19 cellular contexts compared by ENCODE assay signal in genomic region chr3:52519445-52520140, GRCh38.
DNase-seq lines count a peak whose midpoint lies in the region; ATAC-seq, FAIRE-seq and TF ChIP-seq lines count a peak whose summit lies in the region.
"Had no signal": no experiment of that assay in that cellular context is flagged by ENCODE, and none has a peak within 500 bp of the region (broad histone marks: within the 10 kb centered on the region; RNA-seq: fewer than 3 reads in every experiment).

No MANE protein-coding gene starts in this region.

- H3K9me3 ChIP-seq in iPS-18c (ENCODE audit: control insufficient read depth, insufficient read depth, low read length): no peaks in the 10 kb centered on the region
- H3K9me3 ChIP-seq: MG63, SK-N-SH had no signal

- no peaks in the 10 kb centered on the region for H3K9me3 Mint-ChIP-seq in activated naive CD4-positive, alpha-beta T cell treated with anti-CD3 and anti-CD28 coated beads, Interleukin-2, amount 10 ng/mL, durations not matched to agents 7 days and 5 days
- H3K9me3 Mint-ChIP-seq: IgD-negative memory B cell had no signal

- POLR2A ChIA-PET in RWPE1 (lab: Yijun Ruan, JAX; ENCODE audit: low non-redundant PET): no interaction called here

- CTCF ChIA-PET in RWPE1 (lab: Yijun Ruan, JAX): interaction anchor here (1.0 kb wide), 1 partner anchor 9 kb away, joined by 6 read pairs; no protein-coding TSS in a partner anchor
- CTCF ChIA-PET in activated naive CD4-positive, alpha-beta T cell treated with anti-CD3 and anti-CD28 coated beads, Interleukin-2, amount 10 ng/mL, durations not matched to agents 7 days and 5 days (lab: Charles Lee): no interaction called here

- no peak overlapping the region for H3K4me3 Mint-ChIP-seq in activated naive CD4-positive, alpha-beta T cell treated with anti-CD3 and anti-CD28 coated beads, Interleukin-2, amount 10 ng/mL, durations not matched to agents 7 days and 5 days
- H3K4me3 Mint-ChIP-seq: IgD-negative memory B cell had no signal

- no peak for ATAC-seq in HG03460 (IDR thresholded peaks at IDR 0.05; ENCODE audit: unreplicated experiment)

- no peak for DNase-seq in HTR-8/SVneo (ENCODE audit: insufficient read length, low spot score)
- no peak for DNase-seq in RWPE1 (ENCODE audit: low spot score)
- no peak for DNase-seq in urothelium cell line (ENCODE audit: low spot score)
- DNase-seq in inferior parietal cortex (ENCODE audit: extremely low spot score): no peak
- DNase-seq in activated naive CD4-positive, alpha-beta T cell treated with anti-CD3 and anti-CD28 coated beads, Interleukin-2, amount 10 ng/mL, durations not matched to agents 7 days and 5 days: no peak
- DNase-seq: AML-193, DND-41, Kasumi-1, MG63, NCI-H1105, NCI-H1694, SHP77 treated with DMSO at 0.1 percent for 48 hours had no signal

- peaks cover 5% of the 10 kb centered on the region for H3K27me3 Mint-ChIP-seq in activated naive CD4-positive, alpha-beta T cell treated with anti-CD3 and anti-CD28 coated beads, Interleukin-2, amount 10 ng/mL, durations not matched to agents 7 days and 5 days
- H3K27me3 Mint-ChIP-seq: IgD-negative memory B cell had no signal

- H3K36me3 Mint-ChIP-seq in activated naive CD4-positive, alpha-beta T cell treated with anti-CD3 and anti-CD28 coated beads, Interleukin-2, amount 10 ng/mL, durations not matched to agents 7 days and 5 days: no peaks in the 10 kb centered on the region

- TF ChIP-seq CTCF in RWPE1 (conservative IDR thresholded peaks at IDR 0.05; ENCODE audit: low read depth): no peak

- peak overlapping the region; percentile 46; the same call in 1 of the 2 replicates for H3K4me3 ChIP-seq in iPS-18c (ENCODE audit: insufficient read depth, low read depth, low read length)
- H3K4me3 ChIP-seq: MG63 had no signal

- peak overlapping the region; percentile 21; the same call in 1 of the 2 replicates for H3K27ac ChIP-seq in RWPE1
- H3K27ac ChIP-seq: C4-2B had no signal

- H3K27ac Mint-ChIP-seq in activated naive CD4-positive, alpha-beta T cell treated with anti-CD3 and anti-CD28 coated beads, Interleukin-2, amount 10 ng/mL, durations not matched to agents 7 days and 5 days: no peak overlapping the region
- H3K27ac Mint-ChIP-seq: IgD-negative memory B cell had no signal

- no peaks in the 10 kb centered on the region for H3K4me1 Mint-ChIP-seq in activated naive CD4-positive, alpha-beta T cell treated with anti-CD3 and anti-CD28 coated beads, Interleukin-2, amount 10 ng/mL, durations not matched to agents 7 days and 5 days
- H3K4me1 Mint-ChIP-seq: IgD-negative memory B cell had no signal

- FAIRE-seq in HTR-8/SVneo (lab: Jason Lieb, UNC) (peak; percentile 58), urothelium cell line (lab: Jason Lieb, UNC) (peak; percentile 81)
- FAIRE-seq: G401.6, RCC 7860 had no signal
